12 cellular contexts compared by ENCODE assay signal in the genomic region with DNA sequence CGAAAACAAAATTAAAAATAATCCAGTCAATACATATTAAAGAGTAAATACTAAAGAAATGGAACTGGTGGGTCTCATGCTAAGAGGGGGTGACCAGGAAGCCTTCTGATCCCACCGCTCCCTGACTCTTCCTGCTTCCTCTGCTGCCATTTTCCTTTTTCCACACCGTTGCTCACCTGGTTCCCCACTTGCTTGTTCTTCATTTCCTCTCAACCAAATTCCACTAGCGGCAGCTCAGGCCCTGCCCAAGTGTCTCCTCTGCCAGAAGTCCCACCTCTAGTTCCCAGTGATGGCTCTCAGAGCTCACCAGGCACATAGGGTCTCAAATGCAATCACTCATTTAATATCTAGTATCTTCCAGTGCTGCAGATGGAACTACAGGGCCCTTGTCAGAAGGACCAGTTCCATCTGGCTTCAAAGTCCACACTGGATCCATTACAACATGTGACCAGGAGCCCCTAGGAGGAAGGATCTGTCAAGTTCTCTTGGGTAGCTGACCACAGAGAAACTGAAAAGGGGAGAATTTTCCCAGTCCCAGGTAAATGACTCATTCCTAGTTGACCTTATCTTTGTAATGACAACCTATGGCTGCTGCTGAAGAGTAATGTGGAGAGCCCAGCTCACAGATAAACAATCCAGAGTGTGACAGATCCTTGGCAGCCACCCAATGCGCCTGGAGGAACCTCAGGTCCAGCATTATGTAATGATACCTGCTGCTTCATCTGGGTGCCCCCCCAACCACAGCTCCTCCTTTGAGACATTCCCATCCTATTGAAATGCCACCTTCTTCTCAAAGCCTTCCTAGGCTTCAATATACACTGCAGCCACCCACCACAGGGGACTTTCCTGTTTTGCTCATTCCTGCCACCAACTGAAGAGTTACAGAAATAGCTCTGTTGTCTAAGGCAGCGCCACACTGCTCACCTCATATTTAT. TPM values are rescaled to one million over a fixed set of nuclear protein-coding genes. Genes with fewer than 3 reads are reported as not detected.
DNase-seq lines count a peak whose midpoint lies in the region; ATAC-seq lines count a peak whose summit lies in the region.
"Had no signal": no experiment of that assay in that cellular context is flagged by ENCODE, and none has a peak within 500 bp of the region (broad histone marks: within the 10 kb centered on the region; RNA-seq: fewer than 3 reads in every experiment).

No MANE protein-coding gene starts in this region.

- H3K9me3 Mint-ChIP-seq in activated naive CD4-positive, alpha-beta T cell treated with anti-CD3 and anti-CD28 coated beads, Interleukin-2, amount 50 U/mL, for 24 hours = no peaks in the 10 kb centered on the region
- no peaks in the 10 kb centered on the region for H3K9me3 Mint-ChIP-seq in central memory CD8-positive, alpha-beta T cell

- peaks cover 48% of the 10 kb centered on the region for H3K4me1 Mint-ChIP-seq in activated naive CD4-positive, alpha-beta T cell treated with anti-CD3 and anti-CD28 coated beads, Interleukin-2, amount 50 U/mL, for 24 hours
- peaks cover 23% of the 10 kb centered on the region for H3K4me1 Mint-ChIP-seq in central memory CD8-positive, alpha-beta T cell

- H3K27me3 ChIP-seq in aorta (ENCODE audit: control insufficient read depth in 1 of 2, insufficient read depth in 2 of 2, low read length in 1 of 2) = no peaks in the 10 kb centered on the region

- intact Hi-C loops in aorta (cut with DNase I) = loop anchor here in 1 of 2 donors (10.0 kb wide), 1 partner anchor 317 kb away; the partner anchor contains the start of gene TP53RK

- H3K27ac Mint-ChIP-seq in activated naive CD4-positive, alpha-beta T cell treated with anti-CD3 and anti-CD28 coated beads, Interleukin-2, amount 50 U/mL, for 24 hours = peak overlapping the region; percentile 52
- peak overlapping the region; percentile 8 for H3K27ac Mint-ChIP-seq in central memory CD8-positive, alpha-beta T cell (ENCODE audit: low read depth)

- no peak overlapping the region for H3K4me3 Mint-ChIP-seq in activated naive CD4-positive, alpha-beta T cell treated with anti-CD3 and anti-CD28 coated beads, Interleukin-2, amount 50 U/mL, for 24 hours
- H3K4me3 Mint-ChIP-seq in central memory CD8-positive, alpha-beta T cell = no peak overlapping the region

- no peak for DNase-seq in activated naive CD4-positive, alpha-beta T cell treated with Interleukin-2 at 50 U/mL for 16 hours
- DNase-seq in NCI-H69 (lab: John Stamatoyannopoulos, UW) (peak; percentile 42), occipital lobe (lab: John Stamatoyannopoulos, UW) (no peak), aorta (no peak)
- no peak for DNase-seq in central memory CD8-positive, alpha-beta T cell (ENCODE audit: low spot score in 2 of 2)
- peak; percentile 35 for DNase-seq in stimulated activated naive CD8-positive, alpha-beta T cell treated with anti-CD3 and anti-CD28 coated beads, Interleukin-15, Interleukin-2, amounts not matched to agents 100 U/mL and 50 U/mL, for 24 hours
- DNase-seq: activated effector memory CD4-positive, alpha-beta T cell treated with Interleukin-2 at 50 U/mL for 16 hours; NCI-H82; T-helper 9 cell had no signal

- H3K27ac ChIP-seq in aorta (ENCODE audit: low read depth in 1 of 2, low read length in 2 of 2) = no peak overlapping the region

- no peaks in the 10 kb centered on the region for H3K27me3 Mint-ChIP-seq in activated naive CD4-positive, alpha-beta T cell treated with anti-CD3 and anti-CD28 coated beads, Interleukin-2, amount 50 U/mL, for 24 hours
- H3K27me3 Mint-ChIP-seq in central memory CD8-positive, alpha-beta T cell = no peaks in the 10 kb centered on the region

- H3K9me3 ChIP-seq in aorta (ENCODE audit: control insufficient read depth, low read length) = no peaks in the 10 kb centered on the region

- H3K4me1 ChIP-seq in aorta (ENCODE audit: control insufficient read depth in 1 of 2, insufficient read depth in 2 of 2, low read length in 2 of 2) = no peaks in the 10 kb centered on the region

- no peak overlapping the region for H3K4me3 ChIP-seq in aorta (ENCODE audit: low read length in 2 of 2)

- H3K36me3 Mint-ChIP-seq in activated naive CD4-positive, alpha-beta T cell treated with anti-CD3 and anti-CD28 coated beads, Interleukin-2, amount 50 U/mL, for 24 hours = peaks cover 29% of the 10 kb centered on the region
- H3K36me3 Mint-ChIP-seq in central memory CD8-positive, alpha-beta T cell (ENCODE audit: insufficient read depth) = peaks cover 52% of the 10 kb centered on the region

- 91 to 95% methylated on average over 6 of the region's 6 CpGs for WGBS in aorta, 2 donors

- H3K36me3 ChIP-seq in aorta (ENCODE audit: control insufficient read depth in 1 of 2, insufficient read depth in 2 of 2, low read length in 1 of 2) = peaks cover 7 to 14% of the 10 kb centered on the region in 2 donors

- no peak for ATAC-seq in central memory CD8-positive, alpha-beta T cell (replicated peaks; ENCODE audit: extremely low read depth, poor library complexity, severe bottlenecking)
- peak; percentile 29 for ATAC-seq in stimulated activated naive CD8-positive, alpha-beta T cell treated with anti-CD3 and anti-CD28 coated beads, Interleukin-15, Interleukin-2, amounts not matched to agents 100 U/mL and 50 U/mL, for 24 hours
- ATAC-seq in GM21447 (IDR thresholded peaks at IDR 0.05; ENCODE audit: unreplicated experiment) = no peak
- no peak for ATAC-seq in aorta (ENCODE audit: low FRiP score)

RNA-seq across cellular contexts. Expression of gene ELMO2, which starts 38.2 kb away (rescaled TPM):
- total RNA-seq in occipital lobe (55.1 TPM), aorta (10 to 100 TPM; 47.5 to 51.6 TPM)
- 10 to 100 TPM; 19.3 to 24.2 TPM for polyA plus RNA-seq in aorta

RNA-seq across cellular contexts. Expression of gene CDH22, which starts 59.9 kb away (rescaled TPM):
- 0.31 TPM for total RNA-seq in occipital lobe
- not detected for total RNA-seq in aorta
- not detected for polyA plus RNA-seq in aorta
- total RNA-seq: endothelial cell of umbilical vein had no signal
- polyA plus RNA-seq: endothelial cell of umbilical vein had no signal

Comparison
In these comparisons a context has a peak if more than half of its experiments do, and no peak if none do; other contexts are left out.
1. DNase-seq: peak in NCI-H69 (single experiment) and stimulated activated naive CD8-positive, alpha-beta T cell treated with anti-CD3 and anti-CD28 coated beads, Interleukin-15, Interleukin-2, amounts not matched to agents 100 U/mL and 50 U/mL, for 24 hours (single experiment); none in activated naive CD4-positive, alpha-beta T cell treated with Interleukin-2 at 50 U/mL for 16 hours (single experiment), central memory CD8-positive, alpha-beta T cell (0 of 2), occipital lobe (single experiment) and aorta (0 of 2).